8 cellular contexts compared by ENCODE assay signal in the genomic region with DNA sequence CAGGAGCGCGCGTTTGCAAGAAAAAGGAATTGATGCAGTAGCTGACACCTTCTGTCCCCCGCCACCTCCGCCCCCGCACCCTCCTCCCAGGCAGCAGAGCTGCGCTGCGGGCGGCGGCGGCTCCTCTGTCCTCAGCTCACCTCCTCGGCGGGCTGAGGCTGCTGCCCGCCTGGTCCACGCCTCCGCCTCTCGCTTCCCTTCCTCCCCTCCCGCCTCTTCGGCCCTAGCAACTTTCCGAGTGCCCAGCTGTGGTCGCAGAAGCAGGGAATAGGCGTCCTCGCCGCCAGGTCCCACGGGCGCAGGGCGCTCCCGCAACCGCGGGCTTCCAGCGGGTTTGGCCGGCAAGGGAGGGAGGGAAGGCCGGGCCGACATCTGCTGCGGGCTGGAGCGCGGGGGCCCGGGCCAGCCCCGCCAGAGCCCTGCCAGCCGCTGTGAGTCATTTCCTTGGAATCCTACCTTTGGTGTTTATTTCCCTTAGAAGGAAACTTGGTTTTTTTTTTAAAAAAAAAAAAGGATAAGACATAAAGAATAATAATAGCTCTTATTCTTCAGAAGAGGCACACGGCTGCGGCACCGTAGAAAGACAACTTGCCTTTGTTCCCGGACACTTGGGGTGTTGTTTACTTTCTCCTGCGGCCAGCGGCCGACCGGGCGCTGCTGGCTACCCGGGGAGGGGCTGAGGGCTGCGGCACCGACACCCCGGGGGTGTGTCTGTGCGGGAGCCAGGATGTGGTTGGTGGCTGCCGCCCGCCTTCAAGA. TPM values are rescaled to one million over a fixed set of nuclear protein-coding genes. Genes with fewer than 3 reads are reported as not detected.
DNase-seq lines count a peak whose midpoint lies in the region; ATAC-seq and TF ChIP-seq lines count a peak whose summit lies in the region.

No MANE protein-coding gene starts in this region.

- ATAC-seq in right cardiac atrium = peak; percentile 45 to 56
- ATAC-seq in CD4-positive, alpha-beta T cell (ENCODE audit: poor library complexity) = no peak

- peak overlapping the region; percentile 91 to 92 for H3K27ac ChIP-seq in ascending aorta
- H3K27ac ChIP-seq in right cardiac atrium (ENCODE audit: low read length) = peak overlapping the region; percentile 16
- no peak overlapping the region for H3K27ac ChIP-seq in CD4-positive, alpha-beta T cell (ENCODE audit: low read depth, low read length)

- H3K27me3 Mint-ChIP-seq in CD4-positive, alpha-beta T cell = peaks cover 65% of the 10 kb centered on the region

- peaks cover 13% of the 10 kb centered on the region for H3K4me1 Mint-ChIP-seq in CD4-positive, alpha-beta T cell (ENCODE audit: low read depth)

- no peaks in the 10 kb centered on the region for H3K9me3 Mint-ChIP-seq in CD4-positive, alpha-beta T cell

- H3K9me3 ChIP-seq in ES-I3 (ENCODE audit: control insufficient read depth, insufficient read depth, low read length) (no peaks in the 10 kb centered on the region), ascending aorta (no peaks in the 10 kb centered on the region), right cardiac atrium (ENCODE audit: control insufficient read depth, low read length) (no peaks in the 10 kb centered on the region)
- no peaks in the 10 kb centered on the region for H3K9me3 ChIP-seq in CD4-positive, alpha-beta T cell (ENCODE audit: control insufficient read depth, low read length)

- H3K36me3 Mint-ChIP-seq in CD4-positive, alpha-beta T cell (ENCODE audit: low read depth) = no peaks in the 10 kb centered on the region

- H3K27ac Mint-ChIP-seq in CD4-positive, alpha-beta T cell = no peak overlapping the region

- no peaks in the 10 kb centered on the region for H3K27me3 ChIP-seq in ascending aorta
- no peaks in the 10 kb centered on the region for H3K27me3 ChIP-seq in right cardiac atrium (ENCODE audit: control insufficient read depth, insufficient read depth)
- peaks cover 70% of the 10 kb centered on the region for H3K27me3 ChIP-seq in CD4-positive, alpha-beta T cell (ENCODE audit: control insufficient read depth, insufficient read depth, low read length)

- intact Hi-C loops in ascending aorta (cut with DNase I) (loop anchor here (2.0 to 10.0 kb wide), 2 partner anchors 59 to 1021 kb away; partner anchors contain the start of gene RCOR3), right cardiac atrium (cut with DNase I) (loop anchor here in 2 of 4 donors (5.0 to 10.0 kb wide), 2 partner anchors 59 to 61 kb away; no protein-coding TSS in a partner anchor)
- intact Hi-C loops in CD4-positive, alpha-beta T cell (cut with DNase I, micrococcal nuclease) = loop anchor here in 1 of 2 experiments (10.0 kb wide), 1 partner anchor 691 kb away; no protein-coding TSS in a partner anchor

- H3K9ac ChIP-seq in ES-I3 (ENCODE audit: low read depth, low read length) = peak overlapping the region; percentile 69; the same call in 1 of the 2 replicates

- 6% methylated on average over 56 of the region's 56 CpGs for WGBS in right cardiac atrium

- POLR2A ChIA-PET in CD4-positive, alpha-beta T cell (lab: Charles Lee) = no interaction called here

- DNase-seq in NCI-H2171 (lab: John Stamatoyannopoulos, UW) (peak; percentile 27), ascending aorta (ENCODE audit: low spot score in 2 of 2) (peak in 1 of 2 donors; percentile 73), right cardiac atrium (peak; percentile 63 to 84 (median 82)), pons (ENCODE audit: low spot score) (peak; percentile 85), middle frontal gyrus (ENCODE audit: extremely low spot score, low spot score) (no peak), erythroblast (lab: John Stamatoyannopoulos, UW) (no peak)
- no peak for DNase-seq in CD4-positive, alpha-beta T cell

- H3K4me3 ChIP-seq in ascending aorta = peak overlapping the region; percentile 87 to 90
- H3K4me3 ChIP-seq in right cardiac atrium (ENCODE audit: low read length) = peak overlapping the region; percentile 80

- H3K36me3 ChIP-seq in ES-I3 (ENCODE audit: insufficient read depth, low read length) = no peaks in the 10 kb centered on the region
- H3K36me3 ChIP-seq in ascending aorta = peaks cover 0 to 3% of the 10 kb centered on the region in 2 donors

- no peak for TF ChIP-seq CTCF in ascending aorta (IDR thresholded peaks at IDR 0.05)
- TF ChIP-seq CTCF in CD4-positive, alpha-beta T cell (IDR thresholded peaks at IDR 0.05) = no peak

- CTCF ChIA-PET in CD4-positive, alpha-beta T cell (lab: Charles Lee) = no interaction called here

- TF ChIP-seq POLR2A in erythroblast (IDR thresholded peaks at IDR 0.05; ENCODE audit: low read length) = no peak

- H3K4me1 ChIP-seq in ES-I3 (ENCODE audit: insufficient read depth, low read length) = peaks cover 20% of the 10 kb centered on the region
- peaks cover 7 to 36% of the 10 kb centered on the region in 2 donors for H3K4me1 ChIP-seq in ascending aorta
- peaks cover 2% of the 10 kb centered on the region for H3K4me1 ChIP-seq in right cardiac atrium (ENCODE audit: control insufficient read depth, insufficient read depth, low read length)

- no peak overlapping the region for H3K4me3 Mint-ChIP-seq in CD4-positive, alpha-beta T cell

RNA-seq across cellular contexts. Expression of gene SERTAD4, which starts 1.1 kb away (rescaled TPM):
- 4.0 TPM for total RNA-seq in ascending aorta
- total RNA-seq in right cardiac atrium = 10 to 100 TPM in 3 of 4 donors, 1 to 10 TPM in 1; 9.5 to 16.4 (median 13.0) TPM
- 1.9 TPM for polyA plus RNA-seq in right cardiac atrium
- not detected for total RNA-seq in CD4-positive, alpha-beta T cell

Comparison
In these comparisons a context has a peak if more than half of its experiments do, and no peak if none do; other contexts are left out.
1. DNase-seq: peak in NCI-H2171 (single experiment), right cardiac atrium (3 of 3) and pons (single experiment); none in middle frontal gyrus (single experiment), erythroblast (0 of 2) and CD4-positive, alpha-beta T cell (0 of 10).